ENCODE assay signal across 8 cellular contexts in the genomic region with DNA sequence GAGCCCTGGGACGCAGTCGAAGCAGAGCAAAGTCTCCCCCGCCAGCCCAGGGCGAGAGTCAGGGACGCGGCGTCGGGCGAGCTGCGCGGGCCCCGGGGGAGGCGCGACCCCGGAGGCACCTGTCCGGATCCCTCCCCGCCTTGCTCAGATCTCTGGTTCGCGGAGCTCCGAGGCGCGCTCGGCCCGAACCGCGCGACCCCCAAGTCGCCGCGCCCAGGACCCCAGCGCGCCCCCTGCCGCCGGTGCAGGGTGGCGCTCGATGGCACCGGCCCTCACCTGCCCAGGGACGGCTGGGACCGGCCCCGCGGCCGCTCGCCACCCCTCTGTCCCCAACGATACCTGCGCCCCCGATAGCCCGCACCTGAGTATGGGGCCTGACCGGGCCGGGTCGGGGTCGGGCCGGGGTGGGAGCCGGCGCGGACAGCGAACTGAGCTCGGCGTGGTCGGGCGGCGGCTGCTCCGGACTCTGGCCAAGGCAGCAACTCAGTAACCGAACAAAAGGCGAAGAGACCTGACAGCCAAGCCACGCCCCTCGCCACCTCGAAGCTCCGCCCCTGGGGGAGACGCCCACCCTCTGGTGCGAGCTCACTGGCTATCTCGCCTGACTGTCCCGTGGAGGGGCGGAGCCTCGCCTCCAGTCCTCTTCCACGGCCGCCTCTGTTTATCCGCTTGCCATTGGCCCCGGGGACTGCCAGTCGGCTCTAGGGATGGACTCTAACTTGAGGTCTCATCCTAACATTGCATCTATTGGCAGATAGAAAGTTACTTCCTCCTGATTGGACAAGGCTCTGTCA. TPM values are rescaled to one million over a fixed set of nuclear protein-coding genes. Genes with fewer than 3 reads are reported as not detected.
DNase-seq lines count a peak whose midpoint lies in the region; ATAC-seq and TF ChIP-seq lines count a peak whose summit lies in the region.

Gene JUP, minus strand, starts transcription at position 485 of the 794 bp plus-strand sequence. CDS start 14,857 bp downstream, outside the sequence.

- no TSS peak for BruUV-seq in PC-3 (replicated peaks; lab: Mats Ljungman, UMichigan)

- H3K9me3 ChIP-seq in BLaER1 treated with 17β-estradiol and CSF1 and Interleukin-3, amounts not matched to agents 10 nM and 100 nM (replicated peaks in 1 of 11) = no peaks in the 10 kb centered on the region
- H3K9me3 ChIP-seq in PC-3 (ENCODE audit: low read length) = no peaks in the 10 kb centered on the region

- H3K36me3 ChIP-seq in BLaER1 treated with 17β-estradiol and CSF1 and Interleukin-3, amounts not matched to agents 10 nM and 100 nM = peaks cover 0 to 7% (median 0%) of the 10 kb centered on the region in 11 experiments; a peak in 2 of 22 replicates
- H3K36me3 ChIP-seq in PC-3 (ENCODE audit: low read depth, low read length) = no peaks in the 10 kb centered on the region; the same call in 1 of the 2 replicates

- ATAC-seq in GM19467 (IDR thresholded peaks at IDR 0.05; ENCODE audit: unreplicated experiment) = peak; percentile 68
- peak; percentile 97 for ATAC-seq in PC-3

- TF ChIP-seq POLR2A in erythroblast (IDR thresholded peaks at IDR 0.05; ENCODE audit: low read length) = peak; percentile 66

- peak within 1 kb of the TSS; percentile 70 to 92 (median 82) for H3K4me3 ChIP-seq in BLaER1 treated with 17β-estradiol and CSF1 and Interleukin-3, amounts not matched to agents 10 nM and 100 nM
- H3K4me3 ChIP-seq in PC-3 (ENCODE audit: low read length) = peak within 1 kb of the TSS; percentile 88

- H3K9me2 ChIP-seq in PC-3 (replicated peaks; ENCODE audit: low read length) = no peaks in the 10 kb centered on the region

- H3K79me2 ChIP-seq in PC-3 (ENCODE audit: low read length) = peaks cover 48% of the 10 kb centered on the region

- peak; percentile 29; the same call in 1 of the 2 replicates for TF ChIP-seq RAD21 in Ishikawa (IDR thresholded peaks at IDR 0.05; ENCODE audit: low read depth)

- H3K9ac ChIP-seq in BLaER1 treated with 17β-estradiol and CSF1 and Interleukin-3, amounts not matched to agents 10 nM and 100 nM = peak within 1 kb of the TSS; percentile 84 to 94 (median 89)
- H3K9ac ChIP-seq in PC-3 (ENCODE audit: low read length) = peak within 1 kb of the TSS; percentile 90

- peak within 1 kb of the TSS; percentile 86 to 99 (median 94) for H3K4me2 ChIP-seq in BLaER1 treated with 17β-estradiol and CSF1 and Interleukin-3, amounts not matched to agents 10 nM and 100 nM
- peak within 1 kb of the TSS; percentile 94 for H3K4me2 ChIP-seq in PC-3 (ENCODE audit: low read length)

- POLR2A ChIA-PET in PC-3 (lab: Charles Lee; ENCODE audit: unreplicated experiment) = interaction anchor here (0.6 to 2.0 kb wide), 8 partner anchors 9 to 207 kb away, joined by 3 to 26 read pairs (median 4); no protein-coding TSS in a partner anchor

- peaks cover 72 to 85% (median 81%) of the 10 kb centered on the region in 10 experiments for H3K4me1 ChIP-seq in BLaER1 treated with 17β-estradiol and CSF1 and Interleukin-3, amounts not matched to agents 10 nM and 100 nM
- peaks cover 22% of the 10 kb centered on the region for H3K4me1 ChIP-seq in PC-3 (ENCODE audit: insufficient read depth, low read length)

- peak; percentile 98 for DNase-seq in PC-3
- peak; percentile 97 for DNase-seq in activated T-cell treated with anti-CD3 and anti-CD28 coated beads, Interleukin-2, amount 50 U/mL, for 48 hours
- peak; percentile 96 to 97 for DNase-seq in erythroblast (lab: John Stamatoyannopoulos, UW)
- peak; percentile 100 for DNase-seq in mucosa of gallbladder (ENCODE audit: low spot score)
- DNase-seq in stimulated activated CD8-positive, alpha-beta memory T cell treated with anti-CD3 and anti-CD28 coated beads, Interleukin-4, amount 100 ng/mL, for 24 hours (ENCODE audit: low read depth) = peak; percentile 87

- H3F3A ChIP-seq in PC-3 (ENCODE audit: low read length, unreplicated experiment) = no peaks in the 10 kb centered on the region

- TF ChIP-seq EP300 in Ishikawa (IDR thresholded peaks at IDR 0.05; ENCODE audit: borderline replicate concordance) = no peak

- TF ChIP-seq CTCF in PC-3 (conservative IDR thresholded peaks at IDR 0.05; ENCODE audit: low read depth, low read length) = peak; percentile 60

- no peaks in the 10 kb centered on the region for H3K27me3 ChIP-seq in BLaER1 treated with 17β-estradiol and CSF1 and Interleukin-3, amounts not matched to agents 10 nM and 100 nM
- no peaks in the 10 kb centered on the region for H3K27me3 ChIP-seq in PC-3 (ENCODE audit: low read length)

- H2AFZ ChIP-seq in PC-3 (ENCODE audit: low read length) = no peak within 1 kb of the TSS

- H4K20me1 ChIP-seq in BLaER1 treated with 17β-estradiol and CSF1 and Interleukin-3, amounts not matched to agents 10 nM and 100 nM = peaks cover 15 to 36% (median 27%) of the 10 kb centered on the region in 11 experiments
- H4K20me1 ChIP-seq in PC-3 (ENCODE audit: low read length) = peaks cover 38% of the 10 kb centered on the region

- intact Hi-C loops in PC-3 (cut with micrococcal nuclease) = loop anchor here (1.0 kb wide), 1 partner anchor 14 kb away; no protein-coding TSS in a partner anchor

- CTCF ChIA-PET in PC-3 (lab: Charles Lee) = interaction anchor here (0.7 to 1.8 kb wide), 5 partner anchors 8 to 1834 kb away, joined by 3 to 15 read pairs (median 6); no protein-coding TSS in a partner anchor

- peak within 1 kb of the TSS; percentile 55 to 97 (median 91) for H3K27ac ChIP-seq in BLaER1 treated with 17β-estradiol and CSF1 and Interleukin-3, amounts not matched to agents 10 nM and 100 nM
- peak within 1 kb of the TSS; percentile 88 for H3K27ac ChIP-seq in PC-3 (ENCODE audit: low read length)

TF ChIP-seq in Ishikawa, 13 proteins besides CTCF, POLR2A, EP300 and RAD21:
- no peak; the same call in none of the 2 replicates for TF ChIP-seq NFIC (IDR thresholded peaks at IDR 0.05)
- no peak for TF ChIP-seq CEBPB (IDR thresholded peaks at IDR 0.05)
- TF ChIP-seq FOXM1 (IDR thresholded peaks at IDR 0.05; ENCODE audit: borderline replicate concordance, low read depth) = no peak
- peak; percentile 25; the same call in 1 of the 2 replicates for TF ChIP-seq CREB1 (IDR thresholded peaks at IDR 0.05; ENCODE audit: low read depth)
- 0 out of 2 replicates have a peak, but pooled peaks have one; percentile 82 for TF ChIP-seq ZBTB7A (IDR thresholded peaks at IDR 0.05; ENCODE audit: low read depth)
- TF ChIP-seq TEAD4 (IDR thresholded peaks at IDR 0.05) = no peak
- no peak for TF ChIP-seq USF1 (IDR thresholded peaks at IDR 0.05)
- TF ChIP-seq TCF12 (IDR thresholded peaks at IDR 0.05; ENCODE audit: low read depth) = no peak; the same call in 1 of the 2 replicates
- TF ChIP-seq TAF1 (IDR thresholded peaks at IDR 0.05; ENCODE audit: low read depth) = peak; percentile 73; the same call in 1 of the 2 replicates
- TF ChIP-seq, protein P1, sequence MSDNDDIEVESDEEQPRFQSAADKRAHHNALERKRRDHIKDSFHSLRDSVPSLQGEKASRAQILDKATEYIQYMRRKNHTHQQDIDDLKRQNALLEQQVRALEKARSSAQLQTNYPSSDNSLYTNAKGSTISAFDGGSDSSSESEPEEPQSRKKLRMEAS (IDR thresholded peaks at IDR 0.05) = peak; percentile 29; the same call in 1 of the 2 replicates
- no peak for TF ChIP-seq YY1 (IDR thresholded peaks at IDR 0.05; ENCODE audit: low read depth)
- no peak for TF ChIP-seq EGR1 (IDR thresholded peaks at IDR 0.05)
- no peak for TF ChIP-seq REST (IDR thresholded peaks at IDR 0.05; ENCODE audit: low read depth)

RNA-seq across cellular contexts. Expression of gene JUP, which starts in this region (rescaled TPM):
- 132 and 168 TPM in 2 replicates for total RNA-seq in PC-3 (2014; rRNA removed)
- total RNA-seq in mucosa of gallbladder = 201 TPM

Comparison
In these comparisons a context has a peak if more than half of its experiments do, and no peak if none do; other contexts are left out.
1. Peak in every context shown above with its lines: DNase-seq, ATAC-seq, H3K4me3 ChIP-seq and H3K27ac ChIP-seq.